In the genomic region with DNA sequence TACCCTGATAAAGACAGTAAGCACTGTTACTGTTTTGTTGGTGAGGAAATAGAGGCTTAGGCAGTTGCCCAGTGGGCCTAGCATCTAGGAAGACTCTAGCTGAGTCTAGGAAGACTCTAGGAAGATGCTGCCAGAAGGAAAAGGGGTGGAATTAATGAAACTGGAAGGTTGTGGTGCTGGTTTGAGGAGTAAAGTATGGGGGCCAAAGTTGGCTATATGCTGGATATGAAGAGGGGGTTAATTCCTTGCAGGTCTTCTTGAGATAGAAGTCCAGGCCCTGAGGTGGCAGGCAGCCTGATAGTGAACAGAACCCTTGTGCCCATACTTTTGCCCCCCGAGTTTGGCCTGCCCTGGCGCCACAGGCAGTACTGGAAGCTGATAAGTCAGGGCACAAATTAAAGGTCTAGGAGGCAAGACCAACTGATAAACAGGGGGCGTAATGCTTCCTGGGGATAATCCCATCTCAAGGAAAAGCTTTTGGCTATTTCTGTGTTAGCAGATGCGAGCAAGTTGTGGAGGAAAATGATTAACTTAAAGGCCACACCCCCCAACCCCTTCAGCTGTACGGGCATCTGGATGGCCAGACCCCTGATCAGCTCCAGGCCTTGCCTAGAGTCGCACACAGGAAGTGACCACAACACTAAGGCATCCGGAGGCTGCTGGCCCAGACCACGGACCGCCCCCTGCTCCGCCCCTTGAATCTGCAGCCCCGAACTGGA, we compare ENCODE assay signal across 8 cellular contexts. TPM values are rescaled to one million over a fixed set of nuclear protein-coding genes. Genes with fewer than 3 reads are reported as not detected.
DNase-seq lines count a peak whose midpoint lies in the region; ATAC-seq and FAIRE-seq lines count a peak whose summit lies in the region.

No MANE protein-coding gene starts in this region.

- DNase-seq in GM04504 (ENCODE audit: low read depth) (peak; percentile 82), SKM-1 treated with dmso at 0.1 percent for 144 hours (lab: John Stamatoyannopoulos, UW; ENCODE audit: unreplicated experiment) (peak; percentile 59), cerebellar cortex (ENCODE audit: low spot score) (peak; percentile 76), iris pigment epithelial cell (ENCODE audit: low read depth) (peak; percentile 96), small intestine (peak; percentile 65), NCI-H1436 (lab: John Stamatoyannopoulos, UW) (no peak)

- FAIRE-seq in small intestine (lab: Jason Lieb, UNC): no peak

- H3K9me3 ChIP-seq in HUES6 (ENCODE audit: control insufficient read depth, insufficient read depth, low read depth, low read length): no peaks in the 10 kb centered on the region
- no peaks in the 10 kb centered on the region for H3K9me3 ChIP-seq in small intestine (ENCODE audit: control insufficient read depth, low read depth)

- H3K9ac ChIP-seq in HUES6 (ENCODE audit: low read length): peak overlapping the region; percentile 60

- H3K27me3 ChIP-seq in HUES6 (ENCODE audit: control insufficient read depth, insufficient read depth, low read length) (no peaks in the 10 kb centered on the region), small intestine (ENCODE audit: control insufficient read depth in 2 of 2, insufficient read depth in 2 of 2, low read length in 2 of 2) (no peaks in the 10 kb centered on the region)

- H3K4me1 ChIP-seq in HUES6 (ENCODE audit: control insufficient read depth, insufficient read depth, low read length) (peaks cover 27% of the 10 kb centered on the region), small intestine (ENCODE audit: control insufficient read depth in 2 of 2, insufficient read depth in 1 of 2, low read depth in 1 of 2, low read length in 1 of 2) (peaks cover 13 to 17% of the 10 kb centered on the region in 2 donors)

- peak; percentile 42 for ATAC-seq in GM21528 (IDR thresholded peaks at IDR 0.05; ENCODE audit: low FRiP score, unreplicated experiment)

- WGBS in small intestine, 3 donors: 4 to 10% (median 10%) methylated on average over 11 of the region's 11 CpGs

- H3K4me3 ChIP-seq in HUES6 (ENCODE audit: low read depth, low read length) (peak overlapping the region; percentile 28; the same call in 1 of the 2 replicates), small intestine (ENCODE audit: low read depth in 1 of 2, low read length in 2 of 2) (no peak overlapping the region)

- H3K27ac ChIP-seq in HUES6 (ENCODE audit: low read depth, low read length): peak overlapping the region; percentile 75
- H3K27ac ChIP-seq in small intestine (ENCODE audit: low read depth in 1 of 2, low read length in 1 of 2): peak overlapping the region; percentile 65 to 89

- peaks cover 43% of the 10 kb centered on the region for H3K36me3 ChIP-seq in HUES6 (ENCODE audit: control insufficient read depth, insufficient read depth, low read length)
- H3K36me3 ChIP-seq in small intestine (ENCODE audit: control insufficient read depth in 2 of 2, insufficient read depth in 2 of 2, low read length in 2 of 2): peaks cover 9 to 14% of the 10 kb centered on the region in 2 donors

RNA-seq across cellular contexts. Expression of a gene that starts 3.1 kb away (rescaled TPM):
- polyA plus RNA-seq in small intestine: 10 to 100 TPM; 73.9 to 97.3 (median 88.9) TPM

RNA-seq across cellular contexts. Expression of a gene that starts 3.2 kb away (rescaled TPM):
- polyA plus RNA-seq in small intestine: 10 to 100 TPM; 15.9 to 28.4 (median 16.0) TPM

RNA-seq across cellular contexts. Expression of a gene that starts 5.4 kb away (rescaled TPM):
- polyA plus RNA-seq in small intestine: 100 to 1,000 TPM in 2 of 3 donors, 10 to 100 TPM in 1; 62.6 to 133 (median 114) TPM

RNA-seq across cellular contexts. Expression of a gene that starts 12.6 kb away (rescaled TPM):
- 10 to 100 TPM; 25.4 to 43.9 (median 25.5) TPM for polyA plus RNA-seq in small intestine

RNA-seq across cellular contexts. Expression of a gene that starts 49.0 kb away (rescaled TPM):
- 1 to 10 TPM in 1 of 3 donors, under 1 TPM in 2; under 0.01 to 7.0 (median 0.27) TPM for polyA plus RNA-seq in small intestine
